In the genomic region with DNA sequence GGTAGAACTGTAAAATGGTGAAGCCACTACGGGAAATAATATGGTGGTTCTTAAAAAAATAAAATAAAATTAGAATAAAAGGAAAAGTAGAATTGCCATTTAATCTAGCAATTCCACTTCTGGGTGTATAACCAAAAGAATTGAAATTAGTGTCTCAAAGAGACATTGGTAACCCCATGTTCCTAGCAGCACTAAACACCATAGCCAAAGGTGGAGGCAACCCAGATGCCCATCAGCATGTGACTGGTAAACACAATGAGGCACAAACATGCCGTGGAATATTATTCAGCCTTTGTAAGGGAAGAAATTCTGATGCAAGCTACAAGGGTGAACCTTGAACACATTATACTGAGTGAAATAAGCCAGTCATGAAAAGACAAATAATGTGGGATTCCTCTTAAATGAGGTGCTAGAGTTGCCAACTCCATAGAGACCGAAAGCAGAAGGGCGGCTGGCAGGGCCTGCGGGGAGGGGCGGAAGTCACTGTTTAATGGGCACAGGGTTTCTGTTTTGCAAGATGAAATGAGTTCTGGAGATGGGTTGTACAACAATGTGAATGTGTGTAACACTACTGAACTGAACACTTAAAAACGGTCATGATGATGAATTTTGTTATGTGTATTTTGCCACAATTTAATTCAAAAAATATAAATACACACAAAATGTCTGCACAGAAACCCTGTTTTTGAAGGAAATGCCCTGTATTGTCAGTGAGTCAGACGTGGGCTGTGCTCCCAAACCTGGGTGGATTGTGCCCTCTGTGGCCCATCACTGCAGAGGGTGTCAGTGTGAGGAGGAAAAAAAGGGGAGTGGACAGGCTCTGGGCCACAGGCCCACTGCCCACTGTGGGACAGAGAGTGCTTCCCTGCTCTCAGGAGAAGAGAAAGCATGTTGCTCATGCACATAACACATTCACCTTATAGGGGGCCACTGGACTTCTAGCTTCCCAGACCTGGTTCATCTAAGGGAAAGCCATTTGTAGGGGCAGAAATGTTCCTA, we compare ENCODE assay signal across 1 cellular context.
TF ChIP-seq lines count a peak whose summit lies in the region.

No MANE protein-coding gene starts in this region.

TF ChIP-seq in HCT116, 20 proteins besides CTCF, POLR2A, EP300 and RAD21:
- TF ChIP-seq, protein P1, sequence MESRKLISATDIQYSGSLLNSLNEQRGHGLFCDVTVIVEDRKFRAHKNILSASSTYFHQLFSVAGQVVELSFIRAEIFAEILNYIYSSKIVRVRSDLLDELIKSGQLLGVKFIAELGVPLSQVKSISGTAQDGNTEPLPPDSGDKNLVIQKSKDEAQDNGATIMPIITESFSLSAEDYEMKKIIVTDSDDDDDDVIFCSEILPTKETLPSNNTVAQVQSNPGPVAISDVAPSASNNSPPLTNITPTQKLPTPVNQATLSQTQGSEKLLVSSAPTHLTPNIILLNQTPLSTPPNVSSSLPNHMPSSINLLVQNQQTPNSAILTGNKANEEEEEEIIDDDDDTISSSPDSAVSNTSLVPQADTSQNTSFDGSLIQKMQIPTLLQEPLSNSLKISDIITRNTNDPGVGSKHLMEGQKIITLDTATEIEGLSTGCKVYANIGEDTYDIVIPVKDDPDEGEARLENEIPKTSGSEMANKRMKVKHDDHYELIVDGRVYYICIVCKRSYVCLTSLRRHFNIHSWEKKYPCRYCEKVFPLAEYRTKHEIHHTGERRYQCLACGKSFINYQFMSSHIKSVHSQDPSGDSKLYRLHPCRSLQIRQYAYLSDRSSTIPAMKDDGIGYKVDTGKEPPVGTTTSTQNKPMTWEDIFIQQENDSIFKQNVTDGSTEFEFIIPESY (IDR thresholded peaks at IDR 0.05; ENCODE audit: extremely low read depth, insufficient replicate concordance, low read length): no peak
- TF ChIP-seq CBX3 (IDR thresholded peaks at IDR 0.05; ENCODE audit: low read depth) (no peak), EZH2 (IDR thresholded peaks at IDR 0.05) (no peak), SRF (IDR thresholded peaks at IDR 0.05; ENCODE audit: low read depth) (no peak), ZNF274 (IDR thresholded peaks at IDR 0.05; ENCODE audit: low read depth, low read length) (no peak), JUND (IDR thresholded peaks at IDR 0.05) (no peak), EZH2phosphoT487 (IDR thresholded peaks at IDR 0.05; ENCODE audit: borderline replicate concordance) (no peak), SP1 (IDR thresholded peaks at IDR 0.05; ENCODE audit: low read depth) (no peak), TCF7L2 (IDR thresholded peaks at IDR 0.05; ENCODE audit: borderline replicate concordance, extremely low read depth, insufficient read depth, insufficient read length) (no peak)
- TF ChIP-seq, protein P2, sequence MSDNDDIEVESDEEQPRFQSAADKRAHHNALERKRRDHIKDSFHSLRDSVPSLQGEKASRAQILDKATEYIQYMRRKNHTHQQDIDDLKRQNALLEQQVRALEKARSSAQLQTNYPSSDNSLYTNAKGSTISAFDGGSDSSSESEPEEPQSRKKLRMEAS (IDR thresholded peaks at IDR 0.05): no peak
